ENCODE assay signal across 8 cellular contexts in genomic region chr22:38842512-38843200, GRCh38. TPM values are rescaled to one million over a fixed set of nuclear protein-coding genes. Genes with fewer than 3 reads are reported as not detected.
A peak's percentile ranks its signal among the peaks of the same experiment; 100 is the strongest.
DNase-seq lines count a peak whose midpoint lies in the region; TF ChIP-seq lines count a peak whose summit lies in the region.

No MANE protein-coding gene starts in this region.

- in situ Hi-C loops in transverse colon (cut with MboI; ENCODE audit: low pct_ligation_motif_present in 1 of 4, low pct_unique_long_range_greater_than_20kb in 1 of 4, low sequenced_read_pairs in 3 of 4): no loop called here

- H3K9ac ChIP-seq in mesendoderm (ENCODE audit: low read length): no peak overlapping the region

- no peaks in the 10 kb centered on the region for H3K79me2 ChIP-seq in mesendoderm (ENCODE audit: control insufficient read depth, insufficient read depth, low read length)

- H3K27me3 ChIP-seq in mesendoderm (ENCODE audit: insufficient read depth, low read length, poor library complexity) (peaks cover 18% of the 10 kb centered on the region), transverse colon (peaks cover 59% of the 10 kb centered on the region)

- H3K36me3 Mint-ChIP-seq in activated naive CD4-positive, alpha-beta T cell treated with anti-CD3 and anti-CD28 coated beads, Interleukin-2, amount 10 ng/mL, durations not matched to agents 7 days and 5 days: no peaks in the 10 kb centered on the region
- H3K36me3 Mint-ChIP-seq in brain: no peaks in the 10 kb centered on the region

- H3K79me1 ChIP-seq in mesendoderm (ENCODE audit: low read length): no peaks in the 10 kb centered on the region

- intact Hi-C loops in transverse colon (cut with DNase I; ENCODE audit: low total_unique reads): loop anchor here (10.0 kb wide), 1 partner anchor 48 kb away; the partner anchor contains the start of gene DNAL4

- no peak overlapping the region for H2BK15ac ChIP-seq in mesendoderm (replicated peaks; ENCODE audit: low read depth)

- peak overlapping the region; percentile 64 for H3K56ac ChIP-seq in mesendoderm (ENCODE audit: low read length)

- no peak overlapping the region for H3K4me3 ChIP-seq in mesendoderm (ENCODE audit: low read length)
- H3K4me3 ChIP-seq in transverse colon: peak overlapping the region in 3 of 4 donors; percentile 29 to 51 (median 41)

- H3K36me3 ChIP-seq in mesendoderm (ENCODE audit: control insufficient read depth, insufficient read depth, low read length) (no peaks in the 10 kb centered on the region), transverse colon (no peaks in the 10 kb centered on the region)

- no peak overlapping the region for H4K5ac ChIP-seq in mesendoderm (ENCODE audit: low read length)

- no peak for TF ChIP-seq EP300 in transverse colon (IDR thresholded peaks at IDR 0.05; ENCODE audit: low read depth)

- peaks cover 69% of the 10 kb centered on the region for H3K27me3 Mint-ChIP-seq in activated naive CD4-positive, alpha-beta T cell treated with anti-CD3 and anti-CD28 coated beads, Interleukin-2, amount 10 ng/mL, durations not matched to agents 7 days and 5 days
- peaks cover 11% of the 10 kb centered on the region for H3K27me3 Mint-ChIP-seq in brain

- H3K9me3 ChIP-seq in transverse colon: no peaks in the 10 kb centered on the region

- no peak overlapping the region for H3K18ac ChIP-seq in mesendoderm (ENCODE audit: low read length)

- H3K23ac ChIP-seq in mesendoderm (ENCODE audit: low read length): no peak overlapping the region

- TF ChIP-seq CTCF in brain (conservative IDR thresholded peaks at IDR 0.05): no peak
- no peak for TF ChIP-seq CTCF in transverse colon (IDR thresholded peaks at IDR 0.05)

- H3K27ac ChIP-seq in mesendoderm (ENCODE audit: low read depth, low read length) (no peak overlapping the region), transverse colon (peak overlapping the region; percentile 50 to 73 (median 62))

- no peak overlapping the region for H2BK5ac ChIP-seq in mesendoderm (ENCODE audit: low read length)

- H3K4me2 ChIP-seq in mesendoderm (ENCODE audit: low read length): peak overlapping the region; percentile 57

- no peak overlapping the region for H3K27ac Mint-ChIP-seq in activated naive CD4-positive, alpha-beta T cell treated with anti-CD3 and anti-CD28 coated beads, Interleukin-2, amount 10 ng/mL, durations not matched to agents 7 days and 5 days
- peak overlapping the region; percentile 69 to 94 (median 93) for H3K27ac Mint-ChIP-seq in brain

- no peak overlapping the region for H3K4ac ChIP-seq in mesendoderm (ENCODE audit: low read depth, low read length)

- no peak for TF ChIP-seq POLR2A in transverse colon (IDR thresholded peaks at IDR 0.05)

- peaks cover 15% of the 10 kb centered on the region for H3K4me1 Mint-ChIP-seq in activated naive CD4-positive, alpha-beta T cell treated with anti-CD3 and anti-CD28 coated beads, Interleukin-2, amount 10 ng/mL, durations not matched to agents 7 days and 5 days
- peaks cover 54% of the 10 kb centered on the region for H3K4me1 Mint-ChIP-seq in brain

- no peak for DNase-seq in activated naive CD4-positive, alpha-beta T cell treated with anti-CD3 and anti-CD28 coated beads, Interleukin-2, amount 10 ng/mL, durations not matched to agents 7 days and 5 days
- no peak for DNase-seq in activated naive CD4-positive, alpha-beta T cell (lab: John Stamatoyannopoulos, UW)
- DNase-seq in mesendoderm (no peak), transverse colon (no peak), COLO668 (lab: John Stamatoyannopoulos, UW; ENCODE audit: unreplicated experiment) (no peak), NCI-H2227 (lab: John Stamatoyannopoulos, UW; ENCODE audit: unreplicated experiment) (no peak), OCI-M1 (lab: John Stamatoyannopoulos, UW) (no peak)

- H3K4me1 ChIP-seq in mesendoderm (ENCODE audit: control insufficient read depth, low read depth, low read length) (no peaks in the 10 kb centered on the region), transverse colon (peaks cover 3 to 15% (median 11%) of the 10 kb centered on the region in 4 donors)

- no peak overlapping the region for H2BK120ac ChIP-seq in mesendoderm (ENCODE audit: low read depth, low read length)

- no peak overlapping the region for H2AK5ac ChIP-seq in mesendoderm (ENCODE audit: low read length)

- no CpG with 5 or more reads among the region's 34 CpGs for WGBS in mesendoderm (ENCODE audit: extremely low coverage, insufficient coverage, low lambda C conversion rate)
- WGBS in transverse colon (ENCODE audit: low coverage in 1 of 2), 2 donors: 40 to 47% methylated on average over 9 to 19 of the region's 34 CpGs

- H3K9me3 Mint-ChIP-seq in activated naive CD4-positive, alpha-beta T cell treated with anti-CD3 and anti-CD28 coated beads, Interleukin-2, amount 10 ng/mL, durations not matched to agents 7 days and 5 days: no peaks in the 10 kb centered on the region
- H3K9me3 Mint-ChIP-seq in brain: peaks cover 0 to 7% (median 0%) of the 10 kb centered on the region in 5 experiments

- no peak overlapping the region for H4K8ac ChIP-seq in mesendoderm (ENCODE audit: low read depth, low read length)

- peak overlapping the region; percentile 73 for H3K4me3 Mint-ChIP-seq in activated naive CD4-positive, alpha-beta T cell treated with anti-CD3 and anti-CD28 coated beads, Interleukin-2, amount 10 ng/mL, durations not matched to agents 7 days and 5 days
- H3K4me3 Mint-ChIP-seq in brain: peak overlapping the region; percentile 88 to 93 (median 92)

- CTCF ChIA-PET in activated naive CD4-positive, alpha-beta T cell treated with anti-CD3 and anti-CD28 coated beads, Interleukin-2, amount 10 ng/mL, durations not matched to agents 7 days and 5 days (lab: Charles Lee): interaction anchor here (1.0 to 1.6 kb wide), 6 partner anchors 10 to 75 kb away, joined by 3 to 7 read pairs (median 4); no protein-coding TSS in a partner anchor

RNA-seq across cellular contexts. Expression of gene NPTXR, which starts 1.2 kb away (rescaled TPM):
- polyA plus RNA-seq in brain (ENCODE audit: insufficient read depth, low read depth, low replicate concordance): 120 TPM
- polyA plus RNA-seq in mesendoderm (2013, experiment 1 of 2): 0.59 TPM
- 0.64 TPM for polyA plus RNA-seq in mesendoderm (2013, experiment 2 of 2)
- 10 to 100 TPM in 1 of 4 donors, 1 to 10 TPM in 2, under 1 TPM in 1; 0.75 to 27.9 (median 1.8) TPM for total RNA-seq in transverse colon

RNA-seq across cellular contexts. Expression of gene CBX6, which starts 29.4 kb away (rescaled TPM):
- 64.4 TPM for polyA plus RNA-seq in brain (ENCODE audit: insufficient read depth, low read depth, low replicate concordance)
- polyA plus RNA-seq in mesendoderm (2013, experiment 1 of 2): 7.9 TPM
- polyA plus RNA-seq in mesendoderm (2013, experiment 2 of 2): 8.4 TPM
- 10 to 100 TPM; 14.5 to 42.6 (median 22.1) TPM for total RNA-seq in transverse colon

RNA-seq across cellular contexts. Expression of gene DNAL4, which starts 48.7 kb away (rescaled TPM):
- polyA plus RNA-seq in brain (ENCODE audit: insufficient read depth, low read depth, low replicate concordance): 61.4 TPM
- polyA plus RNA-seq in mesendoderm (2013, experiment 1 of 2): 6.0 TPM
- 6.0 TPM for polyA plus RNA-seq in mesendoderm (2013, experiment 2 of 2)
- 10 to 100 TPM; 13.8 to 39.0 (median 19.3) TPM for total RNA-seq in transverse colon
